24 cellular contexts compared by ENCODE assay signal in the genomic region with DNA sequence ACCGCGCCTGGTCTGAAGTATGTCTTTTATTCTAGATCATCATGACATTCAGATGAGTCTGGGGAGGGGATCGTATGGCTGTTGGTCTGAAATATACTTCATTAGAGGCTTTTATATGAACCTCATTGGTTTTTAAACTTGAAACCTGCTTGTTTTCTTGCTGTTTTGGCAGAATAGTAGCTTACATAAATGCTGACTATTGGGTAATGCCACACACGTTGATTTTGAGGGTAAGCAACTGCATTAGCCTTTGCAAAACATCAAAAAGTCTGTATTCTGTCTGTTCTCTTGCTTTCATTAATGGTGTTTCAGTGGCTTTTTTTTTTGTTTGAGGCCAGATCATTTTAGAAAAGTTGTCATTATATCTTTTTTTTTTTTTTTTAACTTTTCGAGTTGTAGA.
"Had no signal": no experiment of that assay in that cellular context is flagged by ENCODE, and none has a peak within 500 bp of the region (broad histone marks: within the 10 kb centered on the region; RNA-seq: fewer than 3 reads in every experiment).

No MANE protein-coding gene starts in this region.

- ATAC-seq: activated CD8-positive, alpha-beta T cell treated with anti-CD3 and anti-CD28 coated beads, Interleukin-2, amount 10 ng/mL, durations not matched to agents 7 days and 5 days; activated naive CD4-positive, alpha-beta T cell treated with anti-CD3 and anti-CD28 coated beads, Interleukin-2, amount 50 U/mL, for 72 hours; activated naive CD8-positive, alpha-beta T cell treated with anti-CD3 and anti-CD28 coated beads, Interleukin-2, amount 50 U/mL, for 24 hours; WTC11 had no signal

- H3K27ac ChIP-seq: brain microvascular endothelial cell had no signal

- H3K36me3 ChIP-seq: brain microvascular endothelial cell, cardiac muscle cell had no signal

- DNase-seq: activated CD4-positive, alpha-beta T cell treated with anti-CD3 and anti-CD28 coated beads for 48 hours; activated CD4-positive, alpha-beta T cell treated with anti-CD3 and anti-CD28 coated beads, Interleukin-2, amount 50 U/mL, for 4 hours; activated CD4-positive, CD25-positive, alpha-beta regulatory T cell treated with anti-CD3 and anti-CD28 coated beads, Interleukin-2, amount 50 U/mL, for 72 hours; activated CD8-positive, alpha-beta memory T cell treated with anti-CD3 and anti-CD28 coated beads, Interleukin-2, amount 50 U/mL, for 48 hours; activated CD8-positive, alpha-beta T cell treated with anti-CD3 and anti-CD28 coated beads, Interleukin-2, amount 10 ng/mL, durations not matched to agents 7 days and 5 days; activated effector memory CD4-positive, alpha-beta T cell treated with anti-CD3 and anti-CD28 coated beads, Interleukin-2, amount 50 U/mL, for 16 hours; activated naive CD4-positive, alpha-beta T cell treated with Interleukin-2 at 50 U/mL for 16 hours; activated naive CD8-positive, alpha-beta T cell treated with anti-CD3 and anti-CD28 coated beads, Interleukin-2, amount 50 U/mL, for 24 hours; activated T-cell treated with anti-CD3 and anti-CD28 coated beads, Interleukin-2, amount 50 U/mL, for 1 hour; amygdala; KG1; NCI-H1092; NCI-H1417 treated with DMSO at 0.1 percent for 48 hours; NCI-H1694; NCI-H2107; NCI-H69; NK-92 treated with Interleukin-12 subunit alpha and Interleukin-12 subunit beta, amount 100 ng/mL, for 24 hours; SHP77 treated with DMSO at 0.1 percent for 48 hours; T-helper 9 cell had no signal

- FAIRE-seq: RCC 7860 had no signal

- H3K4me3 ChIP-seq: cardiac muscle cell had no signal

- H3K27me3 ChIP-seq: brain microvascular endothelial cell, cardiac muscle cell had no signal
